ENCODE assay signal across 15 cellular contexts in genomic region chr15:95853350-95853749, GRCh38.
DNase-seq lines count a peak whose midpoint lies in the region; ATAC-seq lines count a peak whose summit lies in the region.
"Had no signal": no experiment of that assay in that cellular context is flagged by ENCODE, and none has a peak within 500 bp of the region (broad histone marks: within the 10 kb centered on the region; RNA-seq: fewer than 3 reads in every experiment).

No MANE protein-coding gene starts in this region.

- ATAC-seq in HG02852 (IDR thresholded peaks at IDR 0.05; ENCODE audit: unreplicated experiment), result no peak
- no peak for ATAC-seq in HG02840 (IDR thresholded peaks at IDR 0.05; ENCODE audit: low FRiP score, unreplicated experiment)

- peak; percentile 36 for DNase-seq in ELR (ENCODE audit: low read depth)
- peak; percentile 28 for DNase-seq in amniotic epithelial cell (ENCODE audit: low read depth)
- DNase-seq in fibroblast of gingiva (ENCODE audit: low read depth), result peak; percentile 17
- DNase-seq in renal cortical epithelial cell (ENCODE audit: low read depth), result peak; percentile 18
- no peak for DNase-seq in Kasumi-1 (lab: John Stamatoyannopoulos, UW)
- no peak for DNase-seq in HPDE6-E6E7 (ENCODE audit: extremely low spot score)
- DNase-seq: CD4-positive, alpha-beta memory T cell; NCI-H1092 treated with DMSO at 0.1 percent for 48 hours; NCI-H146; NCI-H2029 treated with DMSO at 0.1 percent for 48 hours; NCI-H446 treated with DMSO at 0.1 percent for 48 hours; NCI-H69; Peyer's patch had no signal

Comparison
In these comparisons a context has a peak if more than half of its experiments do, and no peak if none do; other contexts are left out.
1. DNase-seq: peak in ELR (single experiment), amniotic epithelial cell (single experiment), fibroblast of gingiva (single experiment) and renal cortical epithelial cell (single experiment); none in Kasumi-1 (0 of 2) and HPDE6-E6E7 (single experiment).